Comparison of ENCODE assay signal across 20 cellular contexts in the genomic region with DNA sequence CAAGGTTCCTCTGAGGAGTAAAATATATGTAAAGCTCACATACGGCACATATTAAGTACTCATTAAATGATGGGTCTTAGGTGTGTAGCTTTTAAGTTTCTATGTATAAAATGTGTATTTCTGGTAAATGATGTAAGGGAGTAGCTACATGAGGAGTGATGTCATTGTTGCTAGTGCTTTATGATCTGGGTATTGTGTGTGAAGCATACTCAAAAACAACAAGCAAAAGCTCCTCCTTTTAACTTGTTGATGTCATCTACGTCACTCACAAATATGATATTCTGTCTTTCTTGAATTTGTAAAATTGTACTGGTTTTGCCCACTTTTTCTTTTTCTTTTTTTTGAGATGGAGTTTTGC. TPM values are rescaled to one million over a fixed set of nuclear protein-coding genes. Genes with fewer than 3 reads are reported as not detected.
DNase-seq lines count a peak whose midpoint lies in the region; ATAC-seq, FAIRE-seq and TF ChIP-seq lines count a peak whose summit lies in the region.
"Had no signal": no experiment of that assay in that cellular context is flagged by ENCODE, and none has a peak within 500 bp of the region (broad histone marks: within the 10 kb centered on the region; RNA-seq: fewer than 3 reads in every experiment).

No MANE protein-coding gene starts in this region.

- no TSS peak for BruUV-seq in GM12878 (replicated peaks; lab: Mats Ljungman, UMichigan)

- H4K20me1 ChIP-seq in GM12878 (ENCODE audit: control insufficient read depth, insufficient read depth) = no peaks in the 10 kb centered on the region

- H3K36me3 ChIP-seq in GM12878 (ENCODE audit: control insufficient read depth in 2 of 2, insufficient read depth in 2 of 2, low read length in 1 of 2) (no peaks in the 10 kb centered on the region), WERI-Rb-1 (no peaks in the 10 kb centered on the region), thyroid gland (no peaks in the 10 kb centered on the region), gastrocnemius medialis (no peaks in the 10 kb centered on the region)
- H3K36me3 ChIP-seq: sigmoid colon, vagina had no signal

- H3K4me3 Mint-ChIP-seq in activated T-cell treated with anti-CD3 and anti-CD28 coated beads, Interleukin-2, amount 50 U/mL, for 4 hours = peak overlapping the region; percentile 92
- peak overlapping the region; percentile 77 for H3K4me3 Mint-ChIP-seq in neural crest cell

- peaks cover 38% of the 10 kb centered on the region for H3K79me2 ChIP-seq in GM12878 (ENCODE audit: control insufficient read depth, insufficient read depth, low read length)

- no peak overlapping the region for H3K9ac ChIP-seq in GM12878 (ENCODE audit: control insufficient read depth, insufficient read depth, low read length)

- H3K27me3 Mint-ChIP-seq in activated T-cell treated with anti-CD3 and anti-CD28 coated beads, Interleukin-2, amount 50 U/mL, for 4 hours (ENCODE audit: low read depth) = no peaks in the 10 kb centered on the region
- peaks cover 18% of the 10 kb centered on the region for H3K27me3 Mint-ChIP-seq in neural crest cell (ENCODE audit: low read depth)
- H3K27me3 Mint-ChIP-seq: IgD-negative memory B cell had no signal

- no peaks in the 10 kb centered on the region for H3K27me3 ChIP-seq in GM12878 (replicated peaks in 1 of 2; ENCODE audit: control insufficient read depth in 2 of 2, insufficient read depth in 2 of 2, low read length in 1 of 2)
- H3K27me3 ChIP-seq in WERI-Rb-1 (ENCODE audit: insufficient read depth, low read depth, severe bottlenecking) = no peaks in the 10 kb centered on the region
- H3K27me3 ChIP-seq in thyroid gland = no peaks in the 10 kb centered on the region
- H3K27me3 ChIP-seq in gastrocnemius medialis = no peaks in the 10 kb centered on the region
- H3K27me3 ChIP-seq: sigmoid colon, vagina had no signal

- H3K4me3 ChIP-seq in GM12878 (no peak overlapping the region), WERI-Rb-1 (ENCODE audit: low read depth, low read length) (no peak overlapping the region), thyroid gland (replicated peaks in 1 of 3) (no peak overlapping the region), gastrocnemius medialis (no peak overlapping the region)

- 95% methylated on average over 2 of the region's 2 CpGs for WGBS in GM12878 (ENCODE audit: insufficient coverage, insufficient replicate concordance, low lambda C conversion rate, missing lambda C conversion rate)
- 97 to 98% methylated on average over 2 of the region's 2 CpGs for WGBS in thyroid gland, 2 donors

- H3K4me1 Mint-ChIP-seq in activated T-cell treated with anti-CD3 and anti-CD28 coated beads, Interleukin-2, amount 50 U/mL, for 4 hours (ENCODE audit: low read depth) = peaks cover 38% of the 10 kb centered on the region
- H3K4me1 Mint-ChIP-seq in neural crest cell = peaks cover 19% of the 10 kb centered on the region

- no peak overlapping the region for H3K4me2 ChIP-seq in GM12878 (ENCODE audit: control insufficient read depth, insufficient read depth)

- H3K9me3 Mint-ChIP-seq in activated T-cell treated with anti-CD3 and anti-CD28 coated beads, Interleukin-2, amount 50 U/mL, for 4 hours = no peaks in the 10 kb centered on the region
- no peaks in the 10 kb centered on the region for H3K9me3 Mint-ChIP-seq in neural crest cell
- H3K9me3 Mint-ChIP-seq: endodermal cell, IgD-negative memory B cell had no signal

- TF ChIP-seq POLR2A in GM12878 (IDR thresholded peaks at IDR 0.05; ENCODE audit: low read depth, low read length) (no peak), thyroid gland (IDR thresholded peaks at IDR 0.05) (no peak), gastrocnemius medialis (IDR thresholded peaks at IDR 0.05) (no peak)

- H3K27ac ChIP-seq in GM12878 (ENCODE audit: control insufficient read depth, insufficient read depth) (no peak overlapping the region; the same call in 1 of the 2 replicates), WERI-Rb-1 (no peak overlapping the region), thyroid gland (no peak overlapping the region), gastrocnemius medialis (no peak overlapping the region)

- no peak for TF ChIP-seq RAD21 in GM12878 (IDR thresholded peaks at IDR 0.05; ENCODE audit: insufficient read depth, low read depth, low read length)

- CTCF ChIA-PET in GM12878 (lab: Yijun Ruan, JAX) = interaction anchor here (0.8 to 1.1 kb wide), 2 partner anchors 55 to 57 kb away, joined by 3 to 4 read pairs; no protein-coding TSS in a partner anchor

- H2AFZ ChIP-seq in GM12878 (ENCODE audit: control insufficient read depth, low read depth, low read length) = no peak overlapping the region

- RAD21 ChIA-PET in GM12878 (lab: Charles Lee; ENCODE audit: unreplicated experiment) = interaction anchor here (0.7 kb wide), 1 partner anchor 14 kb away, joined by 5 read pairs; no protein-coding TSS in a partner anchor

- no peak for TF ChIP-seq CTCF in GM12878 (IDR thresholded peaks at IDR 0.05 in 2 of 3, conservative IDR thresholded peaks at IDR 0.05 in 1 of 3; ENCODE audit: control insufficient read depth in 2 of 3, extremely low read depth in 1 of 3, insufficient read depth in 1 of 3, low read depth in 3 of 3, low read length in 3 of 3)
- TF ChIP-seq CTCF in neural crest cell (conservative IDR thresholded peaks at IDR 0.05) = no peak
- no peak for TF ChIP-seq CTCF in WERI-Rb-1 (IDR thresholded peaks at IDR 0.05; ENCODE audit: low read depth, low read length)
- TF ChIP-seq CTCF in thyroid gland (IDR thresholded peaks at IDR 0.05) = no peak
- TF ChIP-seq CTCF in gastrocnemius medialis (IDR thresholded peaks at IDR 0.05 in 4 of 5, conservative IDR thresholded peaks at IDR 0.05 in 1 of 5) = no peak

- POLR2A ChIA-PET in GM12878 (lab: Charles Lee) = interaction anchor here (0.6 to 2.4 kb wide), 2 partner anchors 45 to 71 kb away, joined by 3 to 13 read pairs; no protein-coding TSS in a partner anchor

- H3K4me1 ChIP-seq in GM12878 (ENCODE audit: control insufficient read depth, insufficient read depth, low read length) = peaks cover 10% of the 10 kb centered on the region
- H3K4me1 ChIP-seq in thyroid gland = peaks cover 14 to 15% of the 10 kb centered on the region in 2 donors
- peaks cover 34 to 39% of the 10 kb centered on the region in 2 donors for H3K4me1 ChIP-seq in gastrocnemius medialis

- ATAC-seq in activated T-cell treated with anti-CD3 and anti-CD28 coated beads, Interleukin-2, amount 50 U/mL, for 4 hours = no peak
- no peak for ATAC-seq in GM12878
- ATAC-seq in gastrocnemius medialis = no peak

- TF ChIP-seq EP300 in GM12878 (IDR thresholded peaks at IDR 0.05; ENCODE audit: borderline replicate concordance in 1 of 2, control insufficient read depth in 1 of 2, low read depth in 2 of 2, low read length in 2 of 2) = no peak

- H3K36me3 Mint-ChIP-seq in activated T-cell treated with anti-CD3 and anti-CD28 coated beads, Interleukin-2, amount 50 U/mL, for 4 hours (ENCODE audit: insufficient read depth) = no peaks in the 10 kb centered on the region
- no peaks in the 10 kb centered on the region for H3K36me3 Mint-ChIP-seq in neural crest cell (ENCODE audit: low read depth)
- H3K36me3 Mint-ChIP-seq: IgD-negative memory B cell had no signal

- SMC1A ChIA-PET in GM12878 (lab: Charles Lee; ENCODE audit: uncharacterized antibody, unreplicated experiment) = interaction anchor here (0.6 to 1.3 kb wide), 3 partner anchors 34 to 43 kb away, joined by 3 to 4 read pairs (median 4); no protein-coding TSS in a partner anchor

- H3K27ac Mint-ChIP-seq in neural crest cell (ENCODE audit: unreplicated experiment) = no peak overlapping the region
- H3K27ac Mint-ChIP-seq: endodermal cell had no signal

- peak; percentile 70 for FAIRE-seq in GM19239 (lab: Jason Lieb, UNC)
- no peak for FAIRE-seq in GM12878 (lab: Jason Lieb, UNC)

- in situ Hi-C loops in GM12878 (cut with MboI) = no loop called here
- in situ Hi-C loops in gastrocnemius medialis (cut with MboI; ENCODE audit: low sequenced_read_pairs in 4 of 4) = no loop called here

- intact Hi-C loops in GM12878 (cut with micrococcal nuclease; ENCODE audit: unreplicated experiment) (no loop called here), thyroid gland (cut with DNase I) (no loop called here), gastrocnemius medialis (cut with DNase I; ENCODE audit: low total_unique reads) (loop anchor here (2.0 kb wide), 1 partner anchor 210 kb away; no protein-coding TSS in a partner anchor)

- no peaks in the 10 kb centered on the region for H3K9me3 ChIP-seq in GM12878 (replicated peaks; ENCODE audit: control insufficient read depth, insufficient read depth, low read length)
- H3K9me3 ChIP-seq in WERI-Rb-1 (ENCODE audit: severe bottlenecking) = no peaks in the 10 kb centered on the region
- H3K9me3 ChIP-seq in thyroid gland = no peaks in the 10 kb centered on the region
- H3K9me3 ChIP-seq in gastrocnemius medialis = no peaks in the 10 kb centered on the region
- H3K9me3 ChIP-seq: sigmoid colon, vagina had no signal

- no peak for DNase-seq in activated T-cell treated with anti-CD3 and anti-CD28 coated beads, Interleukin-2, amount 50 U/mL, for 4 hours
- no peak for DNase-seq in activated T-cell treated with anti-CD3 and anti-CD28 coated beads for 4 hours
- no peak for DNase-seq in GM19239 (ENCODE audit: insufficient read length, low spot score)
- no peak for DNase-seq in GM12878 (ENCODE audit: low read depth, low spot score)
- no peak for DNase-seq in neural crest cell (ENCODE audit: low read depth, low spot score)
- no peak for DNase-seq in WERI-Rb-1
- no peak for DNase-seq in thyroid gland
- no peak for DNase-seq in gastrocnemius medialis
- DNase-seq: activated CD4-positive, CD25-positive, alpha-beta regulatory T cell treated with anti-CD3 and anti-CD28 coated beads, Interleukin-2, amount 50 U/mL, for 72 hours; aorta; endodermal cell; hippocampal formation; kidney glomerular epithelial cell; midbrain; NCI-H526; SIG-M5; sigmoid colon; stimulated activated CD4-positive, alpha-beta T cell treated with anti-CD3 and anti-CD28 coated beads, Interleukin-2, amount 100 ng/mL, for 24 hours had no signal

RNA-seq across cellular contexts. Expression of a gene that starts 1.4 kb away (rescaled TPM):
- 10 to 100 TPM; 38.7 to 47.2 (median 42.5) TPM for total RNA-seq in activated T-cell treated with anti-CD3 and anti-CD28 coated beads, Interleukin-2, amount 50 U/mL, for 4 hours
- total RNA-seq in GM12878 (2013; cell fraction: nucleolus; rRNA removed) = 561 and 573 TPM in 2 replicates
- 80.5 and 83.3 TPM in 2 replicates for total RNA-seq in GM12878 (2014; rRNA removed)
- 62.3 and 68.2 TPM in 2 replicates for total RNA-seq in GM12878 (2014; rRNA removed; fragmentation: Illumina TruSeq; extraction: Trizol)
- 73.4 and 78.6 TPM in 2 replicates for total RNA-seq in GM12878 (2021)
- polyA plus RNA-seq in GM12878 (2011; ENCODE audit: low read depth) = 23.1 TPM
- 28.8 and 38.2 TPM in 2 replicates for polyA plus RNA-seq in GM12878 (2011; rRNA removed)
- polyA plus RNA-seq in GM12878 (2011; cell fraction: cytosol; rRNA removed) = 44.2 and 56.0 TPM in 2 replicates
- polyA plus RNA-seq in GM12878 (2011; cell fraction: nucleus; rRNA removed) = 133 TPM in 2 replicates
- 37.2 and 52.5 TPM in 2 replicates for polyA plus RNA-seq in GM12878 (2012)
- 56.2 and 59.5 TPM in 2 replicates for polyA plus RNA-seq in GM12878 (2014; fragmentation: Illumina TruSeq; extraction: Trizol)
- 10 to 100 TPM; 11.3 to 21.1 TPM for polyA plus RNA-seq in GM12878 (2014; fragmentation: Nextera tagmentation; extraction: Ambion mirVana)
- 53.8 and 55.0 TPM in 2 replicates for polyA plus RNA-seq in GM12878 (2014; rRNA removed)
- polyA plus RNA-seq in GM12878 (2016; fragmentation: Nextera tagmentation; extraction: Ambion mirVana) = 10 to 100 TPM; 28.9 to 29.4 TPM
- 113 and 115 TPM in 2 replicates for polyA minus RNA-seq in GM12878 (2011; rRNA and poly(A)+ RNA removed)
- polyA minus RNA-seq in GM12878 (2011; cell fraction: cytosol; rRNA and poly(A)+ RNA removed) = 43.2 and 52.2 TPM in 2 replicates
- polyA minus RNA-seq in GM12878 (2011; cell fraction: nucleus; rRNA and poly(A)+ RNA removed) = 70.1 and 128 TPM in 2 replicates
- 57.4 and 60.9 TPM in 2 replicates for total RNA-seq in neural crest cell
- 100 to 1,000 TPM; 126 to 182 (median 147) TPM for total RNA-seq in thyroid gland
- total RNA-seq in gastrocnemius medialis = 100 to 1,000 TPM in 3 of 4 donors, 10 to 100 TPM in 1; 70.0 to 141 (median 114) TPM
